8 cellular contexts compared by ENCODE assay signal in genomic region chr16:720507-720989, GRCh38. TPM values are rescaled to one million over a fixed set of nuclear protein-coding genes. Genes with fewer than 3 reads are reported as not detected.
DNase-seq lines count a peak whose midpoint lies in the region; ATAC-seq, FAIRE-seq and TF ChIP-seq lines count a peak whose summit lies in the region.

No MANE protein-coding gene starts in this region.

- in situ Hi-C loops in GM12878 (cut with MboI), result no loop called here

- H3K27me3 ChIP-seq in NT2/D1 (ENCODE audit: insufficient read depth, insufficient read length) (no peaks in the 10 kb centered on the region), GM12878 (replicated peaks in 1 of 2; ENCODE audit: control insufficient read depth in 2 of 2, insufficient read depth in 2 of 2, low read length in 1 of 2) (no peaks in the 10 kb centered on the region)

- RAD21 ChIA-PET in GM12878 (lab: Charles Lee; ENCODE audit: unreplicated experiment), result interaction anchor here (0.8 to 2.4 kb wide), 6 partner anchors 8 to 67 kb away, joined by 3 to 10 read pairs (median 3); partner anchors contain the start of genes CHTF18, RPUSD1 and STUB1

- no peak for TF ChIP-seq POLR2A in GM12878 (IDR thresholded peaks at IDR 0.05; ENCODE audit: low read depth, low read length)

- no peaks in the 10 kb centered on the region for H3K36me3 Mint-ChIP-seq in activated CD8-positive, alpha-beta memory T cell treated with anti-CD3 and anti-CD28 coated beads, Interleukin-2, amount 10 ng/mL, durations not matched to agents 7 days and 5 days

- no peaks in the 10 kb centered on the region; the same call in 1 of the 2 replicates for H3K9me3 ChIP-seq in NT2/D1 (ENCODE audit: insufficient read depth, low read length)
- H3K9me3 ChIP-seq in GM12878 (replicated peaks; ENCODE audit: control insufficient read depth, insufficient read depth, low read length), result no peaks in the 10 kb centered on the region

- TF ChIP-seq RAD21 in GM12878 (IDR thresholded peaks at IDR 0.05; ENCODE audit: insufficient read depth, low read depth, low read length), result no peak

- ATAC-seq in activated CD8-positive, alpha-beta memory T cell treated with anti-CD3 and anti-CD28 coated beads, Interleukin-2, amount 10 ng/mL, durations not matched to agents 7 days and 5 days, result peak; percentile 21
- ATAC-seq in HG02623 (IDR thresholded peaks at IDR 0.05; ENCODE audit: unreplicated experiment), result peak; percentile 8
- peak; percentile 61 for ATAC-seq in GM12878

- POLR2A ChIA-PET in GM12878 (lab: Charles Lee), result interaction anchor here (0.5 to 2.5 kb wide), 8 partner anchors 8 to 372 kb away, joined by 3 to 29 read pairs (median 8); partner anchors contain the start of genes CHTF18, CIAO3 and RPUSD1

- H3K4me3 ChIP-seq in NT2/D1 (ENCODE audit: insufficient read length, low read depth) (peak overlapping the region; percentile 88), GM12878 (peak overlapping the region; percentile 86), iPS-11a (ENCODE audit: low read depth, low read length) (peak overlapping the region; percentile 73), skeletal muscle cell (ENCODE audit: low read depth, low read length) (peak overlapping the region; percentile 78)

- H3K4me1 ChIP-seq in NT2/D1 (ENCODE audit: insufficient read depth, insufficient read length) (peaks cover 42% of the 10 kb centered on the region), GM12878 (ENCODE audit: control insufficient read depth, insufficient read depth, low read length) (peaks cover 13% of the 10 kb centered on the region)

- H3K27ac ChIP-seq in GM12878 (ENCODE audit: control insufficient read depth, insufficient read depth), result peak overlapping the region; percentile 87

- peak overlapping the region; percentile 69 for H3K4me3 Mint-ChIP-seq in activated CD8-positive, alpha-beta memory T cell treated with anti-CD3 and anti-CD28 coated beads, Interleukin-2, amount 10 ng/mL, durations not matched to agents 7 days and 5 days

- 0 out of 2 replicates have a peak, but pooled peaks cover 2% of the 10 kb centered on the region for H4K20me1 ChIP-seq in GM12878 (ENCODE audit: control insufficient read depth, insufficient read depth)

- H3K9ac ChIP-seq in NT2/D1 (ENCODE audit: insufficient read length, low read depth) (peak overlapping the region; percentile 99), GM12878 (ENCODE audit: control insufficient read depth, insufficient read depth, low read length) (peak overlapping the region; percentile 91)

- H3K27ac Mint-ChIP-seq in activated CD8-positive, alpha-beta memory T cell treated with anti-CD3 and anti-CD28 coated beads, Interleukin-2, amount 10 ng/mL, durations not matched to agents 7 days and 5 days, result peak overlapping the region; percentile 72

- H3K79me2 ChIP-seq in GM12878 (ENCODE audit: control insufficient read depth, insufficient read depth, low read length), result no peaks in the 10 kb centered on the region; the same call in 1 of the 2 replicates

- peak; percentile 21 to 40 (median 22); a peak in 3 of 6 replicates for TF ChIP-seq CTCF in GM12878 (IDR thresholded peaks at IDR 0.05 in 2 of 3, conservative IDR thresholded peaks at IDR 0.05 in 1 of 3; ENCODE audit: control insufficient read depth in 2 of 3, extremely low read depth in 1 of 3, insufficient read depth in 1 of 3, low read depth in 3 of 3, low read length in 3 of 3)

- no TSS peak for BruUV-seq in GM12878 (replicated peaks; lab: Mats Ljungman, UMichigan)

- peaks cover 9% of the 10 kb centered on the region for H3K27me3 Mint-ChIP-seq in activated CD8-positive, alpha-beta memory T cell treated with anti-CD3 and anti-CD28 coated beads, Interleukin-2, amount 10 ng/mL, durations not matched to agents 7 days and 5 days

- H3K4me1 Mint-ChIP-seq in activated CD8-positive, alpha-beta memory T cell treated with anti-CD3 and anti-CD28 coated beads, Interleukin-2, amount 10 ng/mL, durations not matched to agents 7 days and 5 days, result peaks cover 25% of the 10 kb centered on the region

- intact Hi-C loops in GM12878 (cut with micrococcal nuclease; ENCODE audit: unreplicated experiment), result loop anchor here (2.0 kb wide), 2 partner anchors 20 to 36 kb away; partner anchors contain the start of genes CIAO3 and JMJD8

- no peaks in the 10 kb centered on the region for H3K9me3 Mint-ChIP-seq in activated CD8-positive, alpha-beta memory T cell treated with anti-CD3 and anti-CD28 coated beads, Interleukin-2, amount 10 ng/mL, durations not matched to agents 7 days and 5 days (ENCODE audit: low read depth)

- 1% methylated on average over 36 of the region's 37 CpGs for WGBS in GM12878 (ENCODE audit: insufficient coverage, insufficient replicate concordance, low lambda C conversion rate, missing lambda C conversion rate)

- peak overlapping the region; percentile 92 for H2AFZ ChIP-seq in GM12878 (ENCODE audit: control insufficient read depth, low read depth, low read length)

- DNase-seq in activated CD8-positive, alpha-beta memory T cell treated with anti-CD3 and anti-CD28 coated beads, Interleukin-2, amount 10 ng/mL, durations not matched to agents 7 days and 5 days, result peak; percentile 65
- DNase-seq in activated CD8-positive, alpha-beta memory T cell treated with anti-CD3 and anti-CD28 coated beads for 24 hours, result no peak
- DNase-seq in NT2/D1 (ENCODE audit: low read depth, low spot score) (peak; percentile 62), GM12878 (ENCODE audit: low read depth, low spot score) (no peak), skeletal muscle cell (ENCODE audit: low read depth) (peak; percentile 46), NCI-H1048 (lab: John Stamatoyannopoulos, UW) (no peak)

- CTCF ChIA-PET in activated CD8-positive, alpha-beta memory T cell treated with anti-CD3 and anti-CD28 coated beads, Interleukin-2, amount 10 ng/mL, durations not matched to agents 7 days and 5 days (lab: Charles Lee), result interaction anchor here (0.6 to 3.0 kb wide), 20 partner anchors 8 to 297 kb away, joined by 3 to 22 read pairs (median 4); partner anchors contain the start of genes CHTF18, CIAO3, RPUSD1 and STUB1
- CTCF ChIA-PET in GM12878 (lab: Yijun Ruan, JAX), result interaction anchor here (0.7 to 2.5 kb wide), 12 partner anchors 9 to 68 kb away, joined by 3 to 16 read pairs (median 4); partner anchors contain the start of genes CHTF18, CIAO3, RPUSD1 and WDR24

- TF ChIP-seq EP300 in GM12878 (IDR thresholded peaks at IDR 0.05; ENCODE audit: borderline replicate concordance in 1 of 2, control insufficient read depth in 1 of 2, low read depth in 2 of 2, low read length in 2 of 2), result no peak

- H3K36me3 ChIP-seq in NT2/D1 (ENCODE audit: insufficient read depth, insufficient read length, low read length), result peaks cover 14% of the 10 kb centered on the region
- H3K36me3 ChIP-seq in GM12878 (ENCODE audit: control insufficient read depth in 2 of 2, insufficient read depth in 2 of 2, low read length in 1 of 2), result no peaks in the 10 kb centered on the region

- H3K4me2 ChIP-seq in GM12878 (ENCODE audit: control insufficient read depth, insufficient read depth), result peak overlapping the region; percentile 69

- SMC1A ChIA-PET in GM12878 (lab: Charles Lee; ENCODE audit: uncharacterized antibody, unreplicated experiment), result interaction anchor here (0.8 to 1.3 kb wide), 4 partner anchors 8 to 68 kb away, joined by 3 to 4 read pairs (median 3); partner anchors contain the start of genes CHTF18 and RPUSD1

- FAIRE-seq in GM12878 (lab: Jason Lieb, UNC), result no peak

RNA-seq across cellular contexts. Expression of gene ANTKMT, which starts 0.4 kb away (rescaled TPM):
- total RNA-seq in activated CD8-positive, alpha-beta memory T cell treated with anti-CD3 and anti-CD28 coated beads, Interleukin-2, amount 10 ng/mL, durations not matched to agents 7 days and 5 days, result 10 to 100 TPM; 14.8 to 21.1 TPM
- total RNA-seq in GM12878 (2013; cell fraction: nucleolus; rRNA removed), result 9.4 and 11.3 TPM in 2 replicates
- total RNA-seq in GM12878 (2014; rRNA removed) (38.4 and 51.7 TPM in 2 replicates), GM12878 (2014; rRNA removed; fragmentation: Illumina TruSeq; extraction: Trizol) (7.1 and 9.3 TPM in 2 replicates), GM12878 (2021) (60.5 and 67.8 TPM in 2 replicates)
- 0.75 TPM for polyA plus RNA-seq in GM12878 (2011; ENCODE audit: low read depth)
- polyA plus RNA-seq in GM12878 (2011; rRNA removed) (3.3 and 5.6 TPM in 2 replicates), GM12878 (2014; fragmentation: Illumina TruSeq; extraction: Trizol) (0.62 TPM in 1 of 2 replicates, not detected in the other), GM12878 (2014; fragmentation: Nextera tagmentation; extraction: Ambion mirVana) (1 to 10 TPM in 1 of 2 experiments, under 1 TPM in 1; 0.58 to 3.1 TPM), GM12878 (2014; rRNA removed) (39.2 and 42.3 TPM in 2 replicates), GM12878 (2016; fragmentation: Nextera tagmentation; extraction: Ambion mirVana) (10 to 100 TPM; 44.5 to 54.8 TPM)
- 20.1 and 37.9 TPM in 2 replicates for polyA plus RNA-seq in GM12878 (2011; cell fraction: cytosol; rRNA removed)
- polyA plus RNA-seq in GM12878 (2011; cell fraction: nucleus; rRNA removed), result 37.1 and 61.4 TPM in 2 replicates
- 10.8 and 14.9 TPM in 2 replicates for polyA plus RNA-seq in GM12878 (2012)
- 0.73 and 2.0 TPM in 2 replicates for polyA minus RNA-seq in GM12878 (2011; rRNA and poly(A)+ RNA removed)
- polyA minus RNA-seq in GM12878 (2011; cell fraction: cytosol; rRNA and poly(A)+ RNA removed), result 7.2 and 7.3 TPM in 2 replicates
- 14.4 and 28.4 TPM in 2 replicates for polyA minus RNA-seq in GM12878 (2011; cell fraction: nucleus; rRNA and poly(A)+ RNA removed)

RNA-seq across cellular contexts. Expression of gene METRN, which starts 5.6 kb away (rescaled TPM):
- 10 to 100 TPM in 1 of 2 experiments, 1 to 10 TPM in 1; 9.8 to 14.0 TPM for total RNA-seq in activated CD8-positive, alpha-beta memory T cell treated with anti-CD3 and anti-CD28 coated beads, Interleukin-2, amount 10 ng/mL, durations not matched to agents 7 days and 5 days
- total RNA-seq in GM12878 (2013; cell fraction: nucleolus; rRNA removed), result 2.3 and 2.5 TPM in 2 replicates
- total RNA-seq in GM12878 (2014; rRNA removed), result 12.8 and 14.3 TPM in 2 replicates
- 0.72 and 1.2 TPM in 2 replicates for total RNA-seq in GM12878 (2014; rRNA removed; fragmentation: Illumina TruSeq; extraction: Trizol)
- 6.2 and 8.9 TPM in 2 replicates for total RNA-seq in GM12878 (2021)
- polyA plus RNA-seq in GM12878 (2011; ENCODE audit: low read depth), result 0.34 TPM
- polyA plus RNA-seq in GM12878 (2011; rRNA removed), result 1.3 and 5.9 TPM in 2 replicates
- polyA plus RNA-seq in GM12878 (2011; cell fraction: cytosol; rRNA removed), result 6.4 and 20.6 TPM in 2 replicates
- 10.9 and 15.0 TPM in 2 replicates for polyA plus RNA-seq in GM12878 (2011; cell fraction: nucleus; rRNA removed)
- 2.3 and 4.5 TPM in 2 replicates for polyA plus RNA-seq in GM12878 (2012)
- polyA plus RNA-seq in GM12878 (2014; fragmentation: Illumina TruSeq; extraction: Trizol), result 0.05 and 0.15 TPM in 2 replicates
- under 1 TPM in 1 of 2 experiments, not detected in 1; 0.11 TPM for polyA plus RNA-seq in GM12878 (2014; fragmentation: Nextera tagmentation; extraction: Ambion mirVana)
- polyA plus RNA-seq in GM12878 (2014; rRNA removed), result 9.4 and 11.0 TPM in 2 replicates
- 1 to 10 TPM in 1 of 2 experiments, under 1 TPM in 1; 0.53 to 1.1 TPM for polyA plus RNA-seq in GM12878 (2016; fragmentation: Nextera tagmentation; extraction: Ambion mirVana)
- polyA minus RNA-seq in GM12878 (2011; rRNA and poly(A)+ RNA removed), result 1.6 and 2.0 TPM in 2 replicates
- 2.3 and 5.7 TPM in 2 replicates for polyA minus RNA-seq in GM12878 (2011; cell fraction: cytosol; rRNA and poly(A)+ RNA removed)
- polyA minus RNA-seq in GM12878 (2011; cell fraction: nucleus; rRNA and poly(A)+ RNA removed), result 2.2 and 3.7 TPM in 2 replicates

RNA-seq across cellular contexts. Expression of gene CCDC78, which starts 5.7 kb away (rescaled TPM):
- 1 to 10 TPM; 2.5 to 2.9 TPM for total RNA-seq in activated CD8-positive, alpha-beta memory T cell treated with anti-CD3 and anti-CD28 coated beads, Interleukin-2, amount 10 ng/mL, durations not matched to agents 7 days and 5 days
- 22.0 and 22.6 TPM in 2 replicates for total RNA-seq in GM12878 (2013; cell fraction: nucleolus; rRNA removed)
- total RNA-seq in GM12878 (2014; rRNA removed) (12.2 and 16.2 TPM in 2 replicates), GM12878 (2014; rRNA removed; fragmentation: Illumina TruSeq; extraction: Trizol) (3.0 and 4.7 TPM in 2 replicates), GM12878 (2021) (16.2 and 18.7 TPM in 2 replicates)
- polyA plus RNA-seq in GM12878 (2011; ENCODE audit: low read depth), result 1.5 TPM
- polyA plus RNA-seq in GM12878 (2011; rRNA removed) (3.2 and 7.2 TPM in 2 replicates), GM12878 (2014; fragmentation: Illumina TruSeq; extraction: Trizol) (1.1 and 2.5 TPM in 2 replicates), GM12878 (2014; fragmentation: Nextera tagmentation; extraction: Ambion mirVana) (under 1 TPM; 0.10 to 0.97 TPM), GM12878 (2014; rRNA removed) (26.2 and 32.6 TPM in 2 replicates), GM12878 (2016; fragmentation: Nextera tagmentation; extraction: Ambion mirVana) (1 to 10 TPM; 3.1 to 6.1 TPM)
- polyA plus RNA-seq in GM12878 (2011; cell fraction: cytosol; rRNA removed), result 6.3 and 14.9 TPM in 2 replicates
- polyA plus RNA-seq in GM12878 (2011; cell fraction: nucleus; rRNA removed), result 244 and 248 TPM in 2 replicates
- 7.9 and 9.8 TPM in 2 replicates for polyA plus RNA-seq in GM12878 (2012)
- 2.3 and 5.2 TPM in 2 replicates for polyA minus RNA-seq in GM12878 (2011; rRNA and poly(A)+ RNA removed)
- polyA minus RNA-seq in GM12878 (2011; cell fraction: cytosol; rRNA and poly(A)+ RNA removed), result 0.52 and 2.0 TPM in 2 replicates
- 17.3 and 25.4 TPM in 2 replicates for polyA minus RNA-seq in GM12878 (2011; cell fraction: nucleus; rRNA and poly(A)+ RNA removed)

RNA-seq across cellular contexts. Expression of gene HAGHL, which starts 6.4 kb away (rescaled TPM):
- total RNA-seq in activated CD8-positive, alpha-beta memory T cell treated with anti-CD3 and anti-CD28 coated beads, Interleukin-2, amount 10 ng/mL, durations not matched to agents 7 days and 5 days, result 10 to 100 TPM; 13.0 to 14.3 TPM
- total RNA-seq in GM12878 (2013; cell fraction: nucleolus; rRNA removed), result 32.8 and 34.9 TPM in 2 replicates
- total RNA-seq in GM12878 (2014; rRNA removed) (27.5 and 30.2 TPM in 2 replicates), GM12878 (2014; rRNA removed; fragmentation: Illumina TruSeq; extraction: Trizol) (8.5 and 9.5 TPM in 2 replicates), GM12878 (2021) (44.5 and 48.2 TPM in 2 replicates)
- polyA plus RNA-seq in GM12878 (2011; ENCODE audit: low read depth), result 2.6 TPM
- polyA plus RNA-seq in GM12878 (2011; rRNA removed) (5.9 and 14.0 TPM in 2 replicates), GM12878 (2014; fragmentation: Illumina TruSeq; extraction: Trizol) (0.41 and 1.9 TPM in 2 replicates), GM12878 (2014; fragmentation: Nextera tagmentation; extraction: Ambion mirVana) (under 1 TPM; 0.23 to 0.68 TPM), GM12878 (2014; rRNA removed) (44.6 and 46.2 TPM in 2 replicates), GM12878 (2016; fragmentation: Nextera tagmentation; extraction: Ambion mirVana) (10 to 100 TPM; 18.8 to 23.5 TPM)
- 31.6 and 70.5 TPM in 2 replicates for polyA plus RNA-seq in GM12878 (2011; cell fraction: cytosol; rRNA removed)
- 267 and 349 TPM in 2 replicates for polyA plus RNA-seq in GM12878 (2011; cell fraction: nucleus; rRNA removed)
- 13.8 and 18.3 TPM in 2 replicates for polyA plus RNA-seq in GM12878 (2012)
- 3.9 and 5.0 TPM in 2 replicates for polyA minus RNA-seq in GM12878 (2011; rRNA and poly(A)+ RNA removed)
- 9.0 and 10.6 TPM in 2 replicates for polyA minus RNA-seq in GM12878 (2011; cell fraction: cytosol; rRNA and poly(A)+ RNA removed)
- 20.1 and 26.0 TPM in 2 replicates for polyA minus RNA-seq in GM12878 (2011; cell fraction: nucleus; rRNA and poly(A)+ RNA removed)

RNA-seq across cellular contexts. Expression of gene FBXL16, which starts 14.9 kb away (rescaled TPM):
- 1 to 10 TPM; 4.2 to 7.5 TPM for total RNA-seq in activated CD8-positive, alpha-beta memory T cell treated with anti-CD3 and anti-CD28 coated beads, Interleukin-2, amount 10 ng/mL, durations not matched to agents 7 days and 5 days
- total RNA-seq in GM12878 (2013; cell fraction: nucleolus; rRNA removed), result 2.9 and 3.4 TPM in 2 replicates
- total RNA-seq in GM12878 (2014; rRNA removed), result 0.23 and 0.44 TPM in 2 replicates
- 0.13 and 0.14 TPM in 2 replicates for total RNA-seq in GM12878 (2014; rRNA removed; fragmentation: Illumina TruSeq; extraction: Trizol)
- total RNA-seq in GM12878 (2021), result 1.4 and 2.3 TPM in 2 replicates
- 0.42 TPM for polyA plus RNA-seq in GM12878 (2011; ENCODE audit: low read depth)
- 0.42 and 0.53 TPM in 2 replicates for polyA plus RNA-seq in GM12878 (2011; rRNA removed)
- polyA plus RNA-seq in GM12878 (2011; cell fraction: cytosol; rRNA removed), result 1.0 and 1.4 TPM in 2 replicates
- 3.7 and 4.2 TPM in 2 replicates for polyA plus RNA-seq in GM12878 (2011; cell fraction: nucleus; rRNA removed)
- polyA plus RNA-seq in GM12878 (2012), result 1.2 and 1.8 TPM in 2 replicates
- polyA plus RNA-seq in GM12878 (2014; fragmentation: Illumina TruSeq; extraction: Trizol), result 0.08 and 0.25 TPM in 2 replicates
- polyA plus RNA-seq in GM12878 (2014; fragmentation: Nextera tagmentation; extraction: Ambion mirVana), result under 1 TPM; 0.13 to 0.19 TPM
- 0.86 and 1.2 TPM in 2 replicates for polyA plus RNA-seq in GM12878 (2014; rRNA removed)
- polyA plus RNA-seq in GM12878 (2016; fragmentation: Nextera tagmentation; extraction: Ambion mirVana), result under 1 TPM; 0.13 to 0.54 TPM
- 0.29 and 0.62 TPM in 2 replicates for polyA minus RNA-seq in GM12878 (2011; rRNA and poly(A)+ RNA removed)
- polyA minus RNA-seq in GM12878 (2011; cell fraction: cytosol; rRNA and poly(A)+ RNA removed), result 1.6 and 2.3 TPM in 2 replicates
- polyA minus RNA-seq in GM12878 (2011; cell fraction: nucleus; rRNA and poly(A)+ RNA removed), result 0.85 and 0.96 TPM in 2 replicates

Comparison
In these comparisons a context has a peak if more than half of its experiments do, and no peak if none do; other contexts are left out.
1. DNase-seq: peak in activated CD8-positive, alpha-beta memory T cell treated with anti-CD3 and anti-CD28 coated beads, Interleukin-2, amount 10 ng/mL, durations not matched to agents 7 days and 5 days (single experiment), NT2/D1 (single experiment) and skeletal muscle cell (single experiment); none in activated CD8-positive, alpha-beta memory T cell treated with anti-CD3 and anti-CD28 coated beads for 24 hours (single experiment), GM12878 (single experiment) and NCI-H1048 (single experiment).
2. ATAC-seq: peak in every context shown above with its lines; median percentile 61 in GM12878; 21 in activated CD8-positive, alpha-beta memory T cell treated with anti-CD3 and anti-CD28 coated beads, Interleukin-2, amount 10 ng/mL, durations not matched to agents 7 days and 5 days; 8 in HG02623.
3. Peak in every context shown above with its lines, with median percentiles within 50 percentile points of each other: H3K4me3 ChIP-seq.